1 cellular context compared by ENCODE assay signal in the genomic region with DNA sequence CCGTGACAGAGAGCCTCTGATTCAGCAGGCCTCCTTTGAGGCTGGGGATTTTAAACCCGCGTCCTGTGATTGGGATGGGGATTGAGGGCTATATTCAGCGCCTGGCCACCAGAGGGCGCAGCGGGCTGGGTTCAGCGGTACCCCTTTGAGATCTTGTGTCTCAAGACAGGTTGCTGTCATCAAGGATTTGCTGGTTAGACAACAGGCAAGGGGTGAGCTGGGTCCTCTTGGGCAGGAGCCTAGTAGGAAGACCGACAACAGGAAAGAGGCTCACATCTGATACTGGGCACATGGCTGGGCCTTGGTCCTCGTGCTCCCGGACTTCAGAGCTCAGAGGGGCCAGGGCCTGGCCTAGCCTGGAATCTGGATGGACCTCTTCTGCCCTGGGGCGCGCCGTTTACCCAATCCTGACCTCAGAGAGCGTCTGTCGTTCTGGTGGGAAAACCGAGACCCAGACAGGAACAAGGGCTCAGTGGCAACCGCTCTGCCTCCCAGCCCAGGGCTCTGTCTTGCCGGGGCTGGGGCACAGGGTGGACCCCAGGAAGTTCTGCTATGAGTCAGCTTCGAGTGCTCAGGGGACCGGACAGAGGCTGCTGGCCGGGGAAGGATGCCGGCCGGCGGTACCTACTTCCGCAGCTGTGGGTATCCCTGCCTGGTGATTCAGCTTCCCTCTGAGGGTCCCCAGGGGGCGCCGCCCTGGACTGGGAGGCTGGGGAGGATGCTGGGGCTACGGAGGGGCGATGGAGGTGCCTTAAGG.
TF ChIP-seq lines count a peak whose summit lies in the region.

No MANE protein-coding gene starts in this region.

TF ChIP-seq in Ishikawa, 13 proteins besides CTCF, POLR2A, EP300 and RAD21 (continued from another document):
- TF ChIP-seq, protein P1, sequence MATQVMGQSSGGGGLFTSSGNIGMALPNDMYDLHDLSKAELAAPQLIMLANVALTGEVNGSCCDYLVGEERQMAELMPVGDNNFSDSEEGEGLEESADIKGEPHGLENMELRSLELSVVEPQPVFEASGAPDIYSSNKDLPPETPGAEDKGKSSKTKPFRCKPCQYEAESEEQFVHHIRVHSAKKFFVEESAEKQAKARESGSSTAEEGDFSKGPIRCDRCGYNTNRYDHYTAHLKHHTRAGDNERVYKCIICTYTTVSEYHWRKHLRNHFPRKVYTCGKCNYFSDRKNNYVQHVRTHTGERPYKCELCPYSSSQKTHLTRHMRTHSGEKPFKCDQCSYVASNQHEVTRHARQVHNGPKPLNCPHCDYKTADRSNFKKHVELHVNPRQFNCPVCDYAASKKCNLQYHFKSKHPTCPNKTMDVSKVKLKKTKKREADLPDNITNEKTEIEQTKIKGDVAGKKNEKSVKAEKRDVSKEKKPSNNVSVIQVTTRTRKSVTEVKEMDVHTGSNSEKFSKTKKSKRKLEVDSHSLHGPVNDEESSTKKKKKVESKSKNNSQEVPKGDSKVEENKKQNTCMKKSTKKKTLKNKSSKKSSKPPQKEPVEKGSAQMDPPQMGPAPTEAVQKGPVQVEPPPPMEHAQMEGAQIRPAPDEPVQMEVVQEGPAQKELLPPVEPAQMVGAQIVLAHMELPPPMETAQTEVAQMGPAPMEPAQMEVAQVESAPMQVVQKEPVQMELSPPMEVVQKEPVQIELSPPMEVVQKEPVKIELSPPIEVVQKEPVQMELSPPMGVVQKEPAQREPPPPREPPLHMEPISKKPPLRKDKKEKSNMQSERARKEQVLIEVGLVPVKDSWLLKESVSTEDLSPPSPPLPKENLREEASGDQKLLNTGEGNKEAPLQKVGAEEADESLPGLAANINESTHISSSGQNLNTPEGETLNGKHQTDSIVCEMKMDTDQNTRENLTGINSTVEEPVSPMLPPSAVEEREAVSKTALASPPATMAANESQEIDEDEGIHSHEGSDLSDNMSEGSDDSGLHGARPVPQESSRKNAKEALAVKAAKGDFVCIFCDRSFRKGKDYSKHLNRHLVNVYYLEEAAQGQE (IDR thresholded peaks at IDR 0.05; ENCODE audit: low read depth): no peak
- 0 out of 2 replicates have a peak, but pooled peaks have one; percentile 28 for TF ChIP-seq TCF12 (IDR thresholded peaks at IDR 0.05; ENCODE audit: low read depth)
